16 cellular contexts compared by ENCODE assay signal in genomic region chr9:89802809-89803355, GRCh38.
DNase-seq lines count a peak whose midpoint lies in the region; ATAC-seq, FAIRE-seq and TF ChIP-seq lines count a peak whose summit lies in the region.
"Had no signal": no experiment of that assay in that cellular context is flagged by ENCODE, and none has a peak within 500 bp of the region (broad histone marks: within the 10 kb centered on the region; RNA-seq: fewer than 3 reads in every experiment).

No MANE protein-coding gene starts in this region.

- ATAC-seq in K562 (no peak), right cardiac atrium (peak; percentile 88 to 89), HG02588 (IDR thresholded peaks at IDR 0.05; ENCODE audit: unreplicated experiment) (no peak), GM18519 (IDR thresholded peaks at IDR 0.05; ENCODE audit: low FRiP score, unreplicated experiment) (no peak)

- no peaks in the 10 kb centered on the region; a peak in 1 of 5 replicates for H3K4me1 ChIP-seq in K562 (replicated peaks in 1 of 2; ENCODE audit: control insufficient read depth in 2 of 2, insufficient read depth in 2 of 2, low read length in 2 of 2)
- H3K4me1 ChIP-seq in right cardiac atrium (ENCODE audit: control insufficient read depth, insufficient read depth, low read length), result peaks cover 10% of the 10 kb centered on the region
- H3K4me1 ChIP-seq: neural progenitor cell had no signal

- H3K36me3 ChIP-seq in K562 (ENCODE audit: control insufficient read depth, insufficient read depth, low read length), result no peaks in the 10 kb centered on the region
- H3K36me3 ChIP-seq: neural progenitor cell had no signal

- H4K20me1 ChIP-seq in K562 (replicated peaks; ENCODE audit: control insufficient read depth, insufficient read depth, low read length), result no peaks in the 10 kb centered on the region

- FAIRE-seq in K562 (lab: Jason Lieb, UNC), result no peak
- FAIRE-seq: colon had no signal

- POLR2A ChIA-PET in K562 (lab: Yijun Ruan, JAX), result no interaction called here

- no peaks in the 10 kb centered on the region; a peak in 1 of 5 replicates for H3K27me3 ChIP-seq in K562 (ENCODE audit: control insufficient read depth in 2 of 2, insufficient read depth in 2 of 2, low read length in 2 of 2)
- no peaks in the 10 kb centered on the region for H3K27me3 ChIP-seq in right cardiac atrium (ENCODE audit: control insufficient read depth, insufficient read depth)
- H3K27me3 ChIP-seq: neural progenitor cell had no signal

- no peak overlapping the region for H2AFZ ChIP-seq in K562 (ENCODE audit: low read depth, low read length)
- H2AFZ ChIP-seq: neural progenitor cell, PC-9 had no signal

- DNase-seq in NCI-H2107 (lab: John Stamatoyannopoulos, UW) (peak; percentile 32), K562 (ENCODE audit: extremely low read depth in 1 of 4, low spot score in 3 of 4) (no peak), right cardiac atrium (peak; percentile 80 to 93 (median 88)), substantia nigra (lab: John Stamatoyannopoulos, UW) (peak in 32 of 49 donors; percentile 11 to 78 (median 38)), SKM-1 (lab: John Stamatoyannopoulos, UW; ENCODE audit: unreplicated experiment) (no peak)
- DNase-seq: activated CD4-positive, alpha-beta T cell treated with anti-CD3 and anti-CD28 coated beads, Interleukin-2, amount 50 U/mL, for 48 hours; activated gamma-delta T cell treated with Interleukin-2 at 50 U/mL for 16 hours; CD4-positive, alpha-beta T cell; NCI-H187 treated with DMSO at 0.1 percent for 48 hours; PC-9; stimulated activated CD4-positive, alpha-beta T cell treated with anti-CD3 and anti-CD28 coated beads, Interleukin-2, amount 100 ng/mL, for 24 hours; stimulated activated naive CD4-positive, alpha-beta T cell had no signal

- H3K4me2 ChIP-seq in K562 (ENCODE audit: insufficient read depth, low read length), result no peak overlapping the region
- H3K4me2 ChIP-seq: neural progenitor cell, PC-9 had no signal

- no peak for TF ChIP-seq CTCF in K562 (IDR thresholded peaks at IDR 0.05 in 2 of 3, conservative IDR thresholded peaks at IDR 0.05 in 1 of 3; ENCODE audit: insufficient read depth in 2 of 3, low read depth in 1 of 3, low read length in 3 of 3)

- no peak for TF ChIP-seq POLR2A in K562 (conservative IDR thresholded peaks at IDR 0.05)

- no peak overlapping the region for H3K27ac ChIP-seq in K562 (ENCODE audit: extremely low read depth, low read depth, low read length)
- no peak overlapping the region for H3K27ac ChIP-seq in right cardiac atrium (ENCODE audit: low read length)
- H3K27ac ChIP-seq in substantia nigra (ENCODE audit: low read depth, low read length, poor library complexity, severe bottlenecking), result peak overlapping the region; percentile 47
- H3K27ac ChIP-seq: neural progenitor cell, PC-9 had no signal

- in situ Hi-C loops in K562 (cut with MboI), result no loop called here

- WGBS in K562 (ENCODE audit: insufficient coverage, low coverage, missing lambda C conversion rate), result 0% methylated on average over 5 of the region's 7 CpGs
- WGBS in right cardiac atrium, result 29% methylated on average over 7 of the region's 7 CpGs

- no peaks in the 10 kb centered on the region for H3K9me3 ChIP-seq in K562 (replicated peaks; ENCODE audit: control insufficient read depth, insufficient read depth, low read depth, low read length)
- H3K9me3 ChIP-seq in right cardiac atrium (ENCODE audit: control insufficient read depth, low read length), result no peaks in the 10 kb centered on the region

- CTCF ChIA-PET in K562 (lab: Yijun Ruan, JAX; ENCODE audit: low intra/inter-chr PET ratio), result no interaction called here

- TF ChIP-seq EP300 in K562 (IDR thresholded peaks at IDR 0.05; ENCODE audit: low read length), result no peak

- no peaks in the 10 kb centered on the region for H3K79me2 ChIP-seq in K562 (ENCODE audit: control insufficient read depth, insufficient read depth, low read length)

- TF ChIP-seq RAD21 in K562 (CRISPR knock-in tag; conservative IDR thresholded peaks at IDR 0.05 in 1 of 2, IDR thresholded peaks at IDR 0.05 in 1 of 2), result no peak

- no peak overlapping the region for H3K9ac ChIP-seq in K562 (ENCODE audit: insufficient read depth in 1 of 2, low read depth in 2 of 2, low read length in 2 of 2)
- H3K9ac ChIP-seq: neural progenitor cell had no signal

- no TSS peak for BruUV-seq in K562 (replicated peaks; lab: Mats Ljungman, UMichigan)

- intact Hi-C loops in K562 (cut with micrococcal nuclease) (no loop called here), right cardiac atrium (cut with DNase I) (no loop called here)

- no peaks in the 10 kb centered on the region for H3K9me1 ChIP-seq in K562 (ENCODE audit: control insufficient read depth, insufficient read depth, low read length)

- H3K4me3 ChIP-seq in K562 (no peak overlapping the region), right cardiac atrium (ENCODE audit: low read length) (no peak overlapping the region)
- H3K4me3 ChIP-seq: neural progenitor cell, PC-9 had no signal

TF ChIP-seq in K562, 482 proteins besides CTCF, POLR2A, EP300 and RAD21:
- no peak for TF ChIP-seq CEBPG (CRISPR knock-in tag; IDR thresholded peaks at IDR 0.05)
- peak in 1 of 2 experiments; percentile 73; a peak in 3 of 4 replicates for TF ChIP-seq CEBPG (tag; conservative IDR thresholded peaks at IDR 0.05 in 1 of 2, IDR thresholded peaks at IDR 0.05 in 1 of 2)
- TF ChIP-seq ZNF140 (CRISPR knock-in tag; IDR thresholded peaks at IDR 0.05), result no peak
- TF ChIP-seq ZNF584 (CRISPR knock-in tag; IDR thresholded peaks at IDR 0.05; ENCODE audit: low read depth), result peak; percentile 13; the same call in 1 of the 2 replicates
- TF ChIP-seq ZBTB7A (IDR thresholded peaks at IDR 0.05; ENCODE audit: borderline replicate concordance, control insufficient read depth, low read depth, low read length), result no peak
- no peak for TF ChIP-seq ZNF165 (CRISPR knock-in tag; IDR thresholded peaks at IDR 0.05; ENCODE audit: borderline replicate concordance)
- no peak for TF ChIP-seq ARNT (IDR thresholded peaks at IDR 0.05)
- TF ChIP-seq SMARCB1 (IDR thresholded peaks at IDR 0.05; ENCODE audit: insufficient read length, low read depth), result no peak
- no peak for TF ChIP-seq ZC3H11A (IDR thresholded peaks at IDR 0.05; ENCODE audit: low read depth, low read length)
- TF ChIP-seq SMAD2 (IDR thresholded peaks at IDR 0.05; ENCODE audit: low read depth, low read length), result no peak
- TF ChIP-seq RBM25 (IDR thresholded peaks at IDR 0.05; ENCODE audit: low read depth, low read length, severe bottlenecking), result no peak
- no peak for TF ChIP-seq CBFB (CRISPR knock-in tag; IDR thresholded peaks at IDR 0.05)
- no peak for TF ChIP-seq ADNP (tag; IDR thresholded peaks at IDR 0.05)
- no peak for TF ChIP-seq MAFK (IDR thresholded peaks at IDR 0.05; ENCODE audit: low read length)

Comparison
In these comparisons a context has a peak if more than half of its experiments do, and no peak if none do; other contexts are left out.
1. DNase-seq: peak in NCI-H2107 (single experiment), right cardiac atrium (3 of 3) and substantia nigra (32 of 49); none in K562 (0 of 4) and SKM-1 (single experiment).
2. ATAC-seq: peak in right cardiac atrium (2 of 2); none in K562 (single experiment), HG02588 (single experiment) and GM18519 (single experiment).